15 cellular contexts compared by ENCODE assay signal in genomic region chr17:37713028-37713431, GRCh38. TPM values are rescaled to one million over a fixed set of nuclear protein-coding genes. Genes with fewer than 3 reads are reported as not detected.
"Had no signal": no experiment of that assay in that cellular context is flagged by ENCODE, and none has a peak within 500 bp of the region (broad histone marks: within the 10 kb centered on the region; RNA-seq: fewer than 3 reads in every experiment).

No MANE protein-coding gene starts in this region.

- H3K27ac Mint-ChIP-seq: activated CD4-positive, alpha-beta memory T cell treated with anti-CD3 and anti-CD28 coated beads for 36 hours; activated naive CD8-positive, alpha-beta T cell treated with anti-CD3 and anti-CD28 coated beads, Interleukin-2, amount 10 ng/mL, durations not matched to agents 7 days and 5 days; nephron progenitor cell; stimulated activated naive CD8-positive, alpha-beta T cell treated with anti-CD3 and anti-CD28 coated beads, Interleukin-15, amount 100 ng/mL, for 72 hours had no signal

- ATAC-seq: stimulated activated naive CD8-positive, alpha-beta T cell treated with anti-CD3 and anti-CD28 coated beads, Interleukin-15, amount 100 ng/mL, for 72 hours had no signal

- H3K4me3 Mint-ChIP-seq: activated CD4-positive, alpha-beta memory T cell treated with anti-CD3 and anti-CD28 coated beads for 36 hours; activated naive CD8-positive, alpha-beta T cell treated with anti-CD3 and anti-CD28 coated beads, Interleukin-2, amount 10 ng/mL, durations not matched to agents 7 days and 5 days; nephron progenitor cell; stimulated activated naive CD8-positive, alpha-beta T cell treated with anti-CD3 and anti-CD28 coated beads, Interleukin-15, amount 100 ng/mL, for 72 hours had no signal

- H3K4me1 ChIP-seq: ascending aorta, esophagus squamous epithelium, vagina had no signal

- H3K9me3 ChIP-seq: ascending aorta, esophagus squamous epithelium, thoracic aorta, vagina had no signal

- H3K27ac ChIP-seq: ascending aorta, esophagus squamous epithelium, thoracic aorta, vagina had no signal

- H3K4me3 ChIP-seq: ascending aorta, esophagus squamous epithelium, thoracic aorta, vagina had no signal

- H3K36me3 ChIP-seq: ascending aorta, esophagus squamous epithelium, thoracic aorta, vagina had no signal

- DNase-seq: activated CD4-positive, alpha-beta memory T cell treated with anti-CD3 and anti-CD28 coated beads for 36 hours; activated CD4-positive, alpha-beta T cell treated with anti-CD3 and anti-CD28 coated beads for 1 hour; activated gamma-delta T cell treated with Interleukin-2 at 50 U/mL for 16 hours; activated naive CD8-positive, alpha-beta T cell treated with anti-CD3 and anti-CD28 coated beads, Interleukin-2, amount 10 ng/mL, durations not matched to agents 7 days and 5 days; activated T-cell treated with anti-CD3 and anti-CD28 coated beads, Interleukin-2, amount 50 U/mL, for 48 hours; esophagus squamous epithelium; foreskin fibroblast; mesendoderm; nephron progenitor cell; stimulated activated CD4-positive, alpha-beta T cell treated with anti-CD3 and anti-CD28 coated beads, Interleukin-4, amount 100 ng/mL, for 4 hours; stimulated activated naive CD8-positive, alpha-beta T cell treated with anti-CD3 and anti-CD28 coated beads, Interleukin-15, amount 100 ng/mL, for 72 hours had no signal

- H3K9me3 Mint-ChIP-seq: activated CD4-positive, alpha-beta memory T cell treated with anti-CD3 and anti-CD28 coated beads for 36 hours; activated naive CD8-positive, alpha-beta T cell treated with anti-CD3 and anti-CD28 coated beads, Interleukin-2, amount 10 ng/mL, durations not matched to agents 7 days and 5 days; nephron progenitor cell; stimulated activated naive CD8-positive, alpha-beta T cell treated with anti-CD3 and anti-CD28 coated beads, Interleukin-15, amount 100 ng/mL, for 72 hours had no signal

- H3K27me3 ChIP-seq: ascending aorta, vagina had no signal

- H3K36me3 Mint-ChIP-seq: activated CD4-positive, alpha-beta memory T cell treated with anti-CD3 and anti-CD28 coated beads for 36 hours; activated naive CD8-positive, alpha-beta T cell treated with anti-CD3 and anti-CD28 coated beads, Interleukin-2, amount 10 ng/mL, durations not matched to agents 7 days and 5 days had no signal

RNA-seq across cellular contexts. Expression of gene HNF1B, which starts 31.8 kb away (rescaled TPM):
- total RNA-seq: activated CD4-positive, alpha-beta memory T cell treated with anti-CD3 and anti-CD28 coated beads for 36 hours; ascending aorta; esophagus squamous epithelium; omental fat pad; thoracic aorta; vagina had no signal
